Comparison of ENCODE assay signal across 13 cellular contexts in genomic region chr2:233356546-233357308, GRCh38. TPM values are rescaled to one million over a fixed set of nuclear protein-coding genes. Genes with fewer than 3 reads are reported as not detected.
DNase-seq lines count a peak whose midpoint lies in the region; ATAC-seq and TF ChIP-seq lines count a peak whose summit lies in the region.
"Had no signal": no experiment of that assay in that cellular context is flagged by ENCODE, and none has a peak within 500 bp of the region (broad histone marks: within the 10 kb centered on the region; RNA-seq: fewer than 3 reads in every experiment).

No MANE protein-coding gene starts in this region.

- peaks cover 69% of the 10 kb centered on the region for H3K79me2 ChIP-seq in OCI-LY7 (ENCODE audit: insufficient read depth, low read depth, low read length)

- peaks cover 54% of the 10 kb centered on the region for H3K36me3 ChIP-seq in OCI-LY7 (ENCODE audit: insufficient read depth, low read length)
- H3K36me3 ChIP-seq in spleen: no peaks in the 10 kb centered on the region
- no peaks in the 10 kb centered on the region for H3K36me3 ChIP-seq in heart left ventricle
- H3K36me3 ChIP-seq: breast epithelium had no signal

- peaks cover 44% of the 10 kb centered on the region for H3K36me3 Mint-ChIP-seq in activated CD4-positive, alpha-beta T cell treated with anti-CD3 and anti-CD28 coated beads, Interleukin-2, amount 10 ng/mL, durations not matched to agents 7 days and 5 days (ENCODE audit: low read depth)

- peak overlapping the region; percentile 88 for H3K4me3 ChIP-seq in OCI-LY7 (ENCODE audit: low read depth, low read length, poor library complexity, severe bottlenecking)
- H3K4me3 ChIP-seq in fibroblast of the aortic adventitia (ENCODE audit: low read depth, low read length): no peak overlapping the region
- peak overlapping the region in 4 of 8 donors; percentile 13 to 89 (median 50) for H3K4me3 ChIP-seq in spleen
- H3K4me3 ChIP-seq in heart left ventricle: peak overlapping the region in 2 of 12 donors; percentile 17 to 90

- H3K27me3 ChIP-seq in spleen (replicated peaks in 1 of 7) (no peaks in the 10 kb centered on the region), heart left ventricle (no peaks in the 10 kb centered on the region)
- H3K27me3 ChIP-seq: breast epithelium had no signal

- no peak overlapping the region for H3K27ac Mint-ChIP-seq in activated CD4-positive, alpha-beta T cell treated with anti-CD3 and anti-CD28 coated beads, Interleukin-2, amount 10 ng/mL, durations not matched to agents 7 days and 5 days
- H3K27ac Mint-ChIP-seq: WTC11 had no signal

- H3K4me3 Mint-ChIP-seq in activated CD4-positive, alpha-beta T cell treated with anti-CD3 and anti-CD28 coated beads, Interleukin-2, amount 10 ng/mL, durations not matched to agents 7 days and 5 days: peak overlapping the region; percentile 82

- H3K9me3 ChIP-seq in OCI-LY7 (ENCODE audit: low read length) (no peaks in the 10 kb centered on the region), spleen (no peaks in the 10 kb centered on the region), heart left ventricle (no peaks in the 10 kb centered on the region)
- H3K9me3 ChIP-seq: breast epithelium had no signal

- CTCF ChIA-PET in activated CD4-positive, alpha-beta T cell treated with anti-CD3 and anti-CD28 coated beads, Interleukin-2, amount 10 ng/mL, durations not matched to agents 7 days and 5 days (lab: Charles Lee): interaction anchor here (1.2 to 2.9 kb wide), 6 partner anchors 9 to 113 kb away, joined by 3 to 13 read pairs (median 4); no protein-coding TSS in a partner anchor
- CTCF ChIA-PET in OCI-LY7 (lab: Charles Lee; ENCODE audit: unreplicated experiment): interaction anchor here (0.9 to 1.6 kb wide), 3 partner anchors 9 to 48 kb away, joined by 3 to 6 read pairs (median 4); no protein-coding TSS in a partner anchor

- H3K4me1 Mint-ChIP-seq in activated CD4-positive, alpha-beta T cell treated with anti-CD3 and anti-CD28 coated beads, Interleukin-2, amount 10 ng/mL, durations not matched to agents 7 days and 5 days: peaks cover 62% of the 10 kb centered on the region

- H3K9me2 ChIP-seq in OCI-LY7 (ENCODE audit: insufficient read depth, low read length): no peaks in the 10 kb centered on the region

- BruUV-seq in OCI-LY7 (replicated peaks; lab: Mats Ljungman, UMichigan): no TSS peak

- DNase-seq in activated CD4-positive, alpha-beta T cell treated with anti-CD3 and anti-CD28 coated beads, Interleukin-2, amount 10 ng/mL, durations not matched to agents 7 days and 5 days: no peak
- DNase-seq in activated CD4-positive, alpha-beta T cell treated with anti-CD3 and anti-CD28 coated beads for 48 hours: no peak
- DNase-seq in OCI-LY7 (ENCODE audit: low spot score) (peak; percentile 54), fibroblast of the aortic adventitia (ENCODE audit: low read depth) (peak; percentile 33), spleen (no peak), heart left ventricle (no peak)
- DNase-seq: HCEC 1CT, NCI-H524 treated with DMSO at 0.1 percent for 48 hours had no signal

- peaks cover 66% of the 10 kb centered on the region for H3K4me1 ChIP-seq in OCI-LY7 (ENCODE audit: insufficient read depth, low read length, poor library complexity, severe bottlenecking)
- H3K4me1 ChIP-seq in spleen: peaks cover 40 to 92% (median 77%) of the 10 kb centered on the region in 6 donors
- peaks cover 0 to 68% (median 34%) of the 10 kb centered on the region in 12 donors for H3K4me1 ChIP-seq in heart left ventricle

- no peaks in the 10 kb centered on the region for H3K27me3 Mint-ChIP-seq in activated CD4-positive, alpha-beta T cell treated with anti-CD3 and anti-CD28 coated beads, Interleukin-2, amount 10 ng/mL, durations not matched to agents 7 days and 5 days

- H3K27ac ChIP-seq in OCI-LY7 (ENCODE audit: low read depth, low read length, poor library complexity, severe bottlenecking): peak overlapping the region; percentile 62
- H3K27ac ChIP-seq in spleen: peak overlapping the region; percentile 28 to 90 (median 75)
- peak overlapping the region in 3 of 12 donors; percentile 2 to 26 (median 25) for H3K27ac ChIP-seq in heart left ventricle
- H3K27ac ChIP-seq: breast epithelium had no signal

- intact Hi-C loops in OCI-LY7 (cut with micrococcal nuclease; ENCODE audit: unreplicated experiment) (loop anchor here (1.0 to 10.0 kb wide), 4 partner anchors 29 to 272 kb away; no protein-coding TSS in a partner anchor), spleen (cut with DNase I; ENCODE audit: low total_unique reads) (no loop called here), heart left ventricle (cut with DNase I) (loop anchor here in 4 of 10 donors (2.0 to 10.0 kb wide), 4 partner anchors 36 to 802 kb away; partner anchors contain the start of genes EIF4E2 (in 1 of the 4) and TIGD1 (in 1 of the 4))

- TF ChIP-seq POLR2A in spleen (IDR thresholded peaks at IDR 0.05) (no peak), heart left ventricle (IDR thresholded peaks at IDR 0.05) (no peak)

- POLR2A ChIA-PET in activated CD4-positive, alpha-beta T cell treated with anti-CD3 and anti-CD28 coated beads, Interleukin-2, amount 10 ng/mL, durations not matched to agents 7 days and 5 days (lab: Charles Lee): interaction anchor here (0.6 to 0.7 kb wide), 2 partner anchors 62 to 87 kb away, joined by 3 to 6 read pairs; no protein-coding TSS in a partner anchor
- POLR2A ChIA-PET in OCI-LY7 (lab: Charles Lee): interaction anchor here (0.6 to 3.8 kb wide), 15 partner anchors 9 to 476 kb away, joined by 3 to 38 read pairs (median 4); partner anchors contain the start of gene INPP5D

- no peak for ATAC-seq in heart left ventricle
- ATAC-seq in HG02623 (IDR thresholded peaks at IDR 0.05; ENCODE audit: unreplicated experiment): no peak
- ATAC-seq in GM18870 (IDR thresholded peaks at IDR 0.05; ENCODE audit: unreplicated experiment): no peak
- ATAC-seq: WTC11 had no signal

- peak overlapping the region; percentile 84 for H3K4me2 ChIP-seq in OCI-LY7 (ENCODE audit: low read length)

- H2AFZ ChIP-seq in OCI-LY7 (ENCODE audit: low read length): no peak overlapping the region

- peaks cover 25% of the 10 kb centered on the region; the same call in 1 of the 2 replicates for H4K20me1 ChIP-seq in OCI-LY7 (ENCODE audit: insufficient read depth, low read length)

- TF ChIP-seq CTCF in OCI-LY7 (conservative IDR thresholded peaks at IDR 0.05; ENCODE audit: low read length): no peak
- no peak for TF ChIP-seq CTCF in fibroblast of the aortic adventitia (IDR thresholded peaks at IDR 0.05; ENCODE audit: insufficient read depth, low read length)
- TF ChIP-seq CTCF in spleen (IDR thresholded peaks at IDR 0.05 in 8 of 11, conservative IDR thresholded peaks at IDR 0.05 in 3 of 11): no peak
- TF ChIP-seq CTCF in heart left ventricle (IDR thresholded peaks at IDR 0.05): no peak

- 43 to 56% (median 52%) methylated on average over 4 of the region's 4 CpGs for WGBS in spleen, 5 donors
- 66 to 81% (median 69%) methylated on average over 4 of the region's 4 CpGs for WGBS in heart left ventricle, 4 donors

- no peaks in the 10 kb centered on the region for H3K9me3 Mint-ChIP-seq in activated CD4-positive, alpha-beta T cell treated with anti-CD3 and anti-CD28 coated beads, Interleukin-2, amount 10 ng/mL, durations not matched to agents 7 days and 5 days

RNA-seq across cellular contexts. Expression of gene DGKD, which starts 2.4 kb away (rescaled TPM):
- total RNA-seq in activated CD4-positive, alpha-beta T cell treated with anti-CD3 and anti-CD28 coated beads, Interleukin-2, amount 10 ng/mL, durations not matched to agents 7 days and 5 days: 10 to 100 TPM; 84.1 to 97.5 TPM
- 51.3 and 62.9 TPM in 2 replicates for total RNA-seq in OCI-LY7 (2014; rRNA removed; shearing (Covaris generic))
- 271 and 305 TPM in 2 replicates for total RNA-seq in OCI-LY7 (2022)
- 4.1 and 7.4 TPM in 2 replicates for total RNA-seq in fibroblast of the aortic adventitia (ENCODE audit: low replicate concordance)
- total RNA-seq in spleen: 100 to 1,000 TPM in 4 of 7 donors, 10 to 100 TPM in 3; 45.2 to 120 (median 102) TPM
- 10 to 100 TPM; 21.9 to 35.6 (median 32.1) TPM for polyA plus RNA-seq in spleen
- total RNA-seq in heart left ventricle: 10 to 100 TPM; 15.5 to 67.3 (median 42.8) TPM
- polyA plus RNA-seq in heart left ventricle: 10 to 100 TPM; 51.2 to 88.6 TPM

RNA-seq across cellular contexts. Expression of gene SAG, which starts 49.1 kb away (rescaled TPM):
- not detected for total RNA-seq in activated CD4-positive, alpha-beta T cell treated with anti-CD3 and anti-CD28 coated beads, Interleukin-2, amount 10 ng/mL, durations not matched to agents 7 days and 5 days
- total RNA-seq in OCI-LY7 (2014; rRNA removed; shearing (Covaris generic)): 0.32 TPM in 1 of 2 replicates, not detected in the other
- total RNA-seq in OCI-LY7 (2022) (not detected in 2 replicates), fibroblast of the aortic adventitia (ENCODE audit: low replicate concordance) (not detected in 2 replicates), spleen (under 1 TPM in 2 of 7 donors, not detected in 5; 0.09 to 0.20 TPM), heart left ventricle (1 to 10 TPM in 1 of 9 donors, not detected in 8; 1.4 TPM)
- polyA plus RNA-seq in spleen (not detected), heart left ventricle (not detected)
- total RNA-seq: breast epithelium, posterior vena cava, WTC11 had no signal

Comparison
In these comparisons a context has a peak if more than half of its experiments do, and no peak if none do; other contexts are left out.
1. DNase-seq: peak in OCI-LY7 (single experiment) and fibroblast of the aortic adventitia (single experiment); none in activated CD4-positive, alpha-beta T cell treated with anti-CD3 and anti-CD28 coated beads, Interleukin-2, amount 10 ng/mL, durations not matched to agents 7 days and 5 days (single experiment), activated CD4-positive, alpha-beta T cell treated with anti-CD3 and anti-CD28 coated beads for 48 hours (single experiment), spleen (single experiment) and heart left ventricle (0 of 5).